23 cellular contexts compared by ENCODE assay signal in the genomic region with DNA sequence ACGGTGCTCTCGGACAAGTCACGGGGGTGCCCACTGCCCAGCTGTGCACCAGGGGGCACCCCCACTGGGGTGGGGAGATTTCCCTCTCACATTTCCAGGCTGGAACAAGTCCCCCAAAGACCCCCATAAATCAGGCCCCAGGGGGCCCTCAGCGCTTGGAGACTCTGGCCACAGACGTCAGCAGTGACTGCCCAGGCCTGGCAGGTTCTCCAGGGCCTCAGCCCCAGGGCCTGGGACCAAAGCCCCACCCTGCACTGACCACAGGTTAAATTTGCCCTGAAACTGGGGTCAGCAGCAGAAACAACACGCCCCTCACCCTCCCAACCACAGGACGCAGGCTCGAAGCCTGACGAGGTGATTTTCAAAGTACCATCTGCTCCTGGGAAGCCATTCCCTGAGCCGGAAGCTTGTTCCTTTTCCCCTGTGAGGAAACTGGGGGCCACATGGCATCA. TPM values are rescaled to one million over a fixed set of nuclear protein-coding genes. Genes with fewer than 3 reads are reported as not detected.
DNase-seq lines count a peak whose midpoint lies in the region; ATAC-seq and TF ChIP-seq lines count a peak whose summit lies in the region.
"Had no signal": no experiment of that assay in that cellular context is flagged by ENCODE, and none has a peak within 500 bp of the region (broad histone marks: within the 10 kb centered on the region; RNA-seq: fewer than 3 reads in every experiment).

No MANE protein-coding gene starts in this region.

- H3K4me1 Mint-ChIP-seq in activated CD8-positive, alpha-beta T cell treated with anti-CD3 and anti-CD28 coated beads, Interleukin-2, amount 10 ng/mL, durations not matched to agents 7 days and 5 days (ENCODE audit: low read depth), result peaks cover 28% of the 10 kb centered on the region
- H3K4me1 Mint-ChIP-seq in activated CD8-positive, alpha-beta T cell treated with anti-CD3 and anti-CD28 coated beads for 36 hours (ENCODE audit: low read depth), result peaks cover 40% of the 10 kb centered on the region
- H3K4me1 Mint-ChIP-seq in glutamatergic neuron (ENCODE audit: low read depth, unreplicated experiment), result peaks cover 49% of the 10 kb centered on the region

- H3K27ac ChIP-seq in sigmoid colon, result peak overlapping the region; percentile 18 to 97 (median 90)
- H3K27ac ChIP-seq: A549 had no signal

- no peak overlapping the region for H3K4me3 Mint-ChIP-seq in activated CD8-positive, alpha-beta T cell treated with anti-CD3 and anti-CD28 coated beads, Interleukin-2, amount 10 ng/mL, durations not matched to agents 7 days and 5 days
- no peak overlapping the region for H3K4me3 Mint-ChIP-seq in activated CD8-positive, alpha-beta T cell treated with anti-CD3 and anti-CD28 coated beads for 36 hours
- peak overlapping the region; percentile 50 for H3K4me3 Mint-ChIP-seq in glutamatergic neuron (ENCODE audit: unreplicated experiment)
- H3K4me3 Mint-ChIP-seq: activated naive CD8-positive, alpha-beta T cell; CD4-positive, alpha-beta T cell; stimulated activated memory B cell treated with anti-CD40 and anti-IgM and Interleukin-4, amounts not matched to agents 10 μg/mL and 1 μg/mL and 100 μg/mL, for 72 hours had no signal

- no peak for TF ChIP-seq POLR2A in sigmoid colon (IDR thresholded peaks at IDR 0.05)

- peak; percentile 15 for DNase-seq in activated CD8-positive, alpha-beta T cell treated with anti-CD3 and anti-CD28 coated beads, Interleukin-2, amount 10 ng/mL, durations not matched to agents 7 days and 5 days
- no peak for DNase-seq in activated CD8-positive, alpha-beta T cell treated with anti-CD3 and anti-CD28 coated beads for 36 hours
- DNase-seq in NCI-H524 treated with DMSO at 0.1 percent for 48 hours (lab: John Stamatoyannopoulos, UW), result peak; percentile 50
- no peak for DNase-seq in glutamatergic neuron
- DNase-seq in sigmoid colon, result peak; percentile 66
- no peak for DNase-seq in hippocampal formation (lab: John Stamatoyannopoulos, UW)
- no peak for DNase-seq in dermis blood vessel endothelial cell
- DNase-seq in NOMO-1 treated with dmso at 0.1 percent for 144 hours (lab: John Stamatoyannopoulos, UW; ENCODE audit: unreplicated experiment), result no peak
- DNase-seq: activated CD4-positive, alpha-beta T cell treated with anti-CD3 and anti-CD28 coated beads for 4 hours; activated T-cell treated with anti-CD3 and anti-CD28 coated beads, Interleukin-2, amount 50 U/mL, for 48 hours; CD4-positive, alpha-beta T cell; GOT3; NCI-H187; SHP77 treated with DMSO at 0.1 percent for 48 hours; stimulated activated CD4-positive, alpha-beta T cell treated with anti-CD3 and anti-CD28 coated beads, Interleukin-12 subunit alpha, Interleukin-12 subunit beta, amount 100 ng/mL, for 4 hours; T1000; trophoblast cell had no signal

- POLR2A ChIA-PET in activated CD8-positive, alpha-beta T cell treated with anti-CD3 and anti-CD28 coated beads, Interleukin-2, amount 10 ng/mL, durations not matched to agents 7 days and 5 days (lab: Charles Lee), result no interaction called here
- POLR2A ChIA-PET in activated CD8-positive, alpha-beta T cell treated with anti-CD3 and anti-CD28 coated beads for 36 hours (lab: Charles Lee), result no interaction called here

- H3K36me3 ChIP-seq in sigmoid colon, result no peaks in the 10 kb centered on the region

- no peak for ATAC-seq in activated CD8-positive, alpha-beta T cell treated with anti-CD3 and anti-CD28 coated beads, Interleukin-2, amount 10 ng/mL, durations not matched to agents 7 days and 5 days
- ATAC-seq in activated CD8-positive, alpha-beta T cell treated with anti-CD3 and anti-CD28 coated beads for 36 hours, result no peak
- ATAC-seq: A549; esophagus mucosa; stimulated activated memory B cell treated with anti-CD40 and anti-IgM and Interleukin-4, amounts not matched to agents 10 μg/mL and 1 μg/mL and 100 μg/mL, for 72 hours had no signal

- CTCF ChIA-PET in activated CD8-positive, alpha-beta T cell treated with anti-CD3 and anti-CD28 coated beads, Interleukin-2, amount 10 ng/mL, durations not matched to agents 7 days and 5 days (lab: Charles Lee), result no interaction called here
- CTCF ChIA-PET in activated CD8-positive, alpha-beta T cell treated with anti-CD3 and anti-CD28 coated beads for 36 hours (lab: Charles Lee), result interaction anchor here (2.0 kb wide), 1 partner anchor 571 kb away, joined by 7 read pairs; no protein-coding TSS in a partner anchor

- H3K9me3 ChIP-seq in sigmoid colon, result no peaks in the 10 kb centered on the region
- H3K9me3 ChIP-seq: A549 had no signal

- no peaks in the 10 kb centered on the region for H3K27me3 Mint-ChIP-seq in activated CD8-positive, alpha-beta T cell treated with anti-CD3 and anti-CD28 coated beads, Interleukin-2, amount 10 ng/mL, durations not matched to agents 7 days and 5 days (ENCODE audit: low read depth)
- H3K27me3 Mint-ChIP-seq in activated CD8-positive, alpha-beta T cell treated with anti-CD3 and anti-CD28 coated beads for 36 hours, result no peaks in the 10 kb centered on the region
- peaks cover 13% of the 10 kb centered on the region for H3K27me3 Mint-ChIP-seq in glutamatergic neuron (ENCODE audit: unreplicated experiment)
- H3K27me3 Mint-ChIP-seq: activated naive CD8-positive, alpha-beta T cell; CD4-positive, alpha-beta T cell; progenitor cell of endocrine pancreas; stimulated activated memory B cell treated with anti-CD40 and anti-IgM and Interleukin-4, amounts not matched to agents 10 μg/mL and 1 μg/mL and 100 μg/mL, for 72 hours had no signal

- no peaks in the 10 kb centered on the region for H3K27me3 ChIP-seq in sigmoid colon
- H3K27me3 ChIP-seq: dorsolateral prefrontal cortex had no signal

- no peak overlapping the region for H3K27ac Mint-ChIP-seq in activated CD8-positive, alpha-beta T cell treated with anti-CD3 and anti-CD28 coated beads, Interleukin-2, amount 10 ng/mL, durations not matched to agents 7 days and 5 days
- no peak overlapping the region for H3K27ac Mint-ChIP-seq in activated CD8-positive, alpha-beta T cell treated with anti-CD3 and anti-CD28 coated beads for 36 hours
- peak overlapping the region; percentile 91 for H3K27ac Mint-ChIP-seq in glutamatergic neuron (ENCODE audit: unreplicated experiment)
- H3K27ac Mint-ChIP-seq: activated naive CD8-positive, alpha-beta T cell; CD4-positive, alpha-beta T cell; progenitor cell of endocrine pancreas; stimulated activated memory B cell treated with anti-CD40 and anti-IgM and Interleukin-4, amounts not matched to agents 10 μg/mL and 1 μg/mL and 100 μg/mL, for 72 hours had no signal

- H3K4me1 ChIP-seq in sigmoid colon, result peaks cover 0 to 65% (median 56%) of the 10 kb centered on the region in 4 donors

- TF ChIP-seq EP300 in sigmoid colon (IDR thresholded peaks at IDR 0.05), result no peak

- WGBS in sigmoid colon, 2 donors, result 95% methylated on average over 10 of the region's 10 CpGs

- H3K4me3 ChIP-seq in sigmoid colon, result no peak overlapping the region
- H3K4me3 ChIP-seq: A549, dorsolateral prefrontal cortex had no signal

- H3K9me3 Mint-ChIP-seq in activated CD8-positive, alpha-beta T cell treated with anti-CD3 and anti-CD28 coated beads, Interleukin-2, amount 10 ng/mL, durations not matched to agents 7 days and 5 days (ENCODE audit: insufficient read depth), result no peaks in the 10 kb centered on the region
- no peaks in the 10 kb centered on the region for H3K9me3 Mint-ChIP-seq in activated CD8-positive, alpha-beta T cell treated with anti-CD3 and anti-CD28 coated beads for 36 hours
- peaks cover 18% of the 10 kb centered on the region for H3K9me3 Mint-ChIP-seq in glutamatergic neuron (ENCODE audit: unreplicated experiment)
- H3K9me3 Mint-ChIP-seq: CD4-positive, alpha-beta T cell; stimulated activated memory B cell treated with anti-CD40 and anti-IgM and Interleukin-4, amounts not matched to agents 10 μg/mL and 1 μg/mL and 100 μg/mL, for 72 hours had no signal

- no peaks in the 10 kb centered on the region for H3K36me3 Mint-ChIP-seq in activated CD8-positive, alpha-beta T cell treated with anti-CD3 and anti-CD28 coated beads, Interleukin-2, amount 10 ng/mL, durations not matched to agents 7 days and 5 days (ENCODE audit: low read depth)
- no peaks in the 10 kb centered on the region for H3K36me3 Mint-ChIP-seq in activated CD8-positive, alpha-beta T cell treated with anti-CD3 and anti-CD28 coated beads for 36 hours (ENCODE audit: low read depth)
- H3K36me3 Mint-ChIP-seq in glutamatergic neuron (ENCODE audit: unreplicated experiment), result no peaks in the 10 kb centered on the region
- H3K36me3 Mint-ChIP-seq: activated naive CD8-positive, alpha-beta T cell; stimulated activated memory B cell treated with anti-CD40 and anti-IgM and Interleukin-4, amounts not matched to agents 10 μg/mL and 1 μg/mL and 100 μg/mL, for 72 hours had no signal

- no peak for TF ChIP-seq CTCF in activated CD8-positive, alpha-beta T cell treated with anti-CD3 and anti-CD28 coated beads for 36 hours (IDR thresholded peaks at IDR 0.05)
- TF ChIP-seq CTCF in glutamatergic neuron (IDR thresholded peaks at IDR 0.05; ENCODE audit: partially characterized antibody, unreplicated experiment), result no peak
- no peak for TF ChIP-seq CTCF in sigmoid colon (IDR thresholded peaks at IDR 0.05)

- intact Hi-C loops in activated CD8-positive, alpha-beta T cell treated with anti-CD3 and anti-CD28 coated beads for 36 hours (cut with micrococcal nuclease), result no loop called here
- intact Hi-C loops in sigmoid colon (cut with DNase I), result loop anchor here (5.0 kb wide), 1 partner anchor 57 kb away; no protein-coding TSS in a partner anchor

RNA-seq across cellular contexts. Expression of gene XXYLT1, which starts 17.0 kb away (rescaled TPM):
- 10 to 100 TPM; 10.8 to 13.3 TPM for total RNA-seq in activated CD8-positive, alpha-beta T cell treated with anti-CD3 and anti-CD28 coated beads, Interleukin-2, amount 10 ng/mL, durations not matched to agents 7 days and 5 days
- total RNA-seq in activated CD8-positive, alpha-beta T cell treated with anti-CD3 and anti-CD28 coated beads for 36 hours, result 1 to 10 TPM; 8.4 to 9.6 TPM
- 22.3 TPM for total RNA-seq in glutamatergic neuron (ENCODE audit: unreplicated experiment)
- total RNA-seq in sigmoid colon, result 10 to 100 TPM; 11.1 to 13.8 (median 11.7) TPM
- polyA plus RNA-seq in sigmoid colon, result 1 to 10 TPM; 2.5 to 6.8 (median 3.0) TPM
- 35.7 and 50.7 TPM in 2 replicates for total RNA-seq in dermis blood vessel endothelial cell

Comparison
In these comparisons a context has a peak if more than half of its experiments do, and no peak if none do; other contexts are left out.
1. DNase-seq: peak in activated CD8-positive, alpha-beta T cell treated with anti-CD3 and anti-CD28 coated beads, Interleukin-2, amount 10 ng/mL, durations not matched to agents 7 days and 5 days (single experiment), NCI-H524 treated with DMSO at 0.1 percent for 48 hours (single experiment) and sigmoid colon (single experiment); none in activated CD8-positive, alpha-beta T cell treated with anti-CD3 and anti-CD28 coated beads for 36 hours (single experiment), glutamatergic neuron (single experiment), hippocampal formation (0 of 2), dermis blood vessel endothelial cell (single experiment) and NOMO-1 treated with dmso at 0.1 percent for 144 hours (single experiment).